20 cellular contexts compared by ENCODE assay signal in the genomic region with DNA sequence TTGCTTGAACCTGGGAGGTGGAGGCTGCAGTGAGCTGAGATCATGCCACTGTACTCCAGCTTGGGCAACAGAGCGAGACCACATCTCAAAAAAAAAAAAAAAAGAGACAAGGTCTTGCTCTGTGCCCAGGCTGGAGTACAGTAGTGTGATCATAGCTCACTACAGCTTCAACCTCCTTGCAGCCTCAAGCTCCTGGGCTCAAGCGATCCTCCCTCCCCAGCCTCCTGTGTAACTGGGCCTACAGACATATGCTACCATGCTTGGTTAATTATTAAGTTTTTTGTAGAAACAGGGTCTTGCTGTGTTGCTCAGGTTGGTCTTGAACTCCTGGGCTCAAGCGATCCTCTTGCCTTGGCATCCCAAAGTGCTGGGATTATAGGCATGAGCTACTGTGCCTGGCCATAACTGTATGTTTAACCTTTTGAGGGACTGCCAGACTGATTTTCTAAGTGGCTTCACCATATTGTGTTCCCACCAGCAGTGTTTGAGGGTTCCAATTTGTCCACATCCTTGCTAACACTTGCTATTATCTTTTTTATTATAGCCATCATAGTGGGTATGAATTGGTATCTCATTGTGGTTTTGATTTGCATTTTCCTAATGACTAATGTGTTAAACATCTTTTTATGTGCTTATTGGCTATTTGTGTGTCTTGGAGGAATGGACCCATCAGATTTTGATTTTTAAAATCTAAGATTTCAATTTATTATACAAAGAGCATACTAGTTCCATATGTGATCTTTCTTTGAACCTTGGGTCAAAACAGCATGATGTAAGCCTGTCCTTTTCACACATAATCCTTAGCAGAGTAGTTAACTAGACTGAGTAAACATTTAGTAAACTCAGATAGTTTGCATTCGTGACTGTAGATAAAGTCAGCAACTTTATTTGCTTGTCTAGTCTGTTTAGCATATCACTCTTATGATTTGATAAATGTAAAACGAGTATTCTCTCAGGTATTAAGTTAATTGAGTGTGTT. TPM values are rescaled to one million over a fixed set of nuclear protein-coding genes. Genes with fewer than 3 reads are reported as not detected.
DNase-seq lines count a peak whose midpoint lies in the region; ATAC-seq and TF ChIP-seq lines count a peak whose summit lies in the region.
"Had no signal": no experiment of that assay in that cellular context is flagged by ENCODE, and none has a peak within 500 bp of the region (broad histone marks: within the 10 kb centered on the region; RNA-seq: fewer than 3 reads in every experiment).

No MANE protein-coding gene starts in this region.

- peak; percentile 33 for DNase-seq in GM23248
- peak in 1 of 2 experiments; percentile 57 for DNase-seq in PC-9
- peak; percentile 36 to 76 for DNase-seq in foreskin fibroblast
- DNase-seq in mucosa of descending colon: no peak
- DNase-seq in Kasumi-1 (lab: John Stamatoyannopoulos, UW): no peak
- no peak for DNase-seq in islet precursor cell
- DNase-seq: ACHN; activated effector memory CD4-positive, alpha-beta T cell treated with Interleukin-2 at 50 U/mL for 16 hours; cortex of kidney; GF-D8; left cardiac atrium; NCI-H187 treated with DMSO at 0.1 percent for 48 hours; NCI-H524; Peyer's patch; spleen; stimulated activated naive CD8-positive, alpha-beta T cell treated with anti-CD3 and anti-CD28 coated beads, Interleukin-15, Interleukin-2, amounts not matched to agents 100 U/mL and 50 U/mL, for 24 hours had no signal

- ATAC-seq in mucosa of descending colon (no peak), HG03565 (IDR thresholded peaks at IDR 0.05; ENCODE audit: unreplicated experiment) (no peak)
- ATAC-seq: left cardiac atrium; stimulated activated naive CD8-positive, alpha-beta T cell treated with anti-CD3 and anti-CD28 coated beads, Interleukin-15, Interleukin-2, amounts not matched to agents 100 U/mL and 50 U/mL, for 24 hours had no signal

- H3K9me2 ChIP-seq in GM23248 (ENCODE audit: insufficient read depth) (no peaks in the 10 kb centered on the region), PC-9 (ENCODE audit: insufficient read depth) (no peaks in the 10 kb centered on the region)

- WGBS in GM23248 (ENCODE audit: low coverage in 1 of 2, low lambda C conversion rate in 2 of 2, missing lambda C conversion rate in 2 of 2), 2 experiments: 74 to 75% methylated on average over 5 of the region's 5 CpGs

- TF ChIP-seq CTCF in 22Rv1 (IDR thresholded peaks at IDR 0.05) (no peak), PC-9 (conservative IDR thresholded peaks at IDR 0.05) (no peak), foreskin fibroblast (IDR thresholded peaks at IDR 0.05; ENCODE audit: low read depth, low read length) (no peak), mucosa of descending colon (IDR thresholded peaks at IDR 0.05) (no peak)

- in situ Hi-C loops in GM23248 (cut with MboI): no loop called here

- H3K4me2 ChIP-seq in GM23248 (ENCODE audit: unreplicated experiment): no peak overlapping the region
- H3K4me2 ChIP-seq in PC-9: no peak overlapping the region

- H3K4me1 ChIP-seq in GM23248 (ENCODE audit: insufficient read depth) (peaks cover 7% of the 10 kb centered on the region), PC-9 (replicated peaks; ENCODE audit: insufficient read depth) (peaks cover 29% of the 10 kb centered on the region), mucosa of descending colon (ENCODE audit: low read depth) (no peaks in the 10 kb centered on the region)
- H3K4me1 ChIP-seq: ascending aorta, parathyroid adenoma, Peyer's patch had no signal

- H3F3A ChIP-seq in GM23248 (ENCODE audit: insufficient read depth) (peaks cover 27% of the 10 kb centered on the region; the same call in 1 of the 2 replicates), PC-9 (ENCODE audit: insufficient read depth, low read depth) (peaks cover 93% of the 10 kb centered on the region)

- H3K9ac ChIP-seq in GM23248: no peak overlapping the region
- H3K9ac ChIP-seq: parathyroid adenoma had no signal

- H3K4me3 ChIP-seq in GM23248 (no peak overlapping the region), PC-9 (no peak overlapping the region), foreskin fibroblast (ENCODE audit: low read depth in 1 of 2, low read length in 2 of 2) (no peak overlapping the region), mucosa of descending colon (no peak overlapping the region)
- H3K4me3 ChIP-seq: ascending aorta, Peyer's patch, spleen had no signal

- H4K20me1 ChIP-seq in GM23248 (ENCODE audit: insufficient read depth): no peaks in the 10 kb centered on the region
- H4K20me1 ChIP-seq in PC-9 (ENCODE audit: insufficient read depth): peaks cover 8% of the 10 kb centered on the region; the same call in 1 of the 2 replicates

- peaks cover 18% of the 10 kb centered on the region for H3K79me2 ChIP-seq in GM23248 (ENCODE audit: insufficient read depth)
- 0 out of 2 replicates have a peak, but pooled peaks cover 16% of the 10 kb centered on the region for H3K79me2 ChIP-seq in PC-9 (ENCODE audit: low read depth)
- H3K79me2 ChIP-seq: parathyroid adenoma had no signal

- POLR2A ChIA-PET in PC-9 (lab: Charles Lee; ENCODE audit: unreplicated experiment): interaction anchor here (0.6 kb wide), 1 partner anchor 897 kb away, joined by 5 read pairs; no protein-coding TSS in a partner anchor

- intact Hi-C loops in PC-9 (cut with micrococcal nuclease; ENCODE audit: unreplicated experiment): loop anchor here (5.0 to 10.0 kb wide), 3 partner anchors 109 to 667 kb away; no protein-coding TSS in a partner anchor
- intact Hi-C loops in mucosa of descending colon (cut with DNase I, micrococcal nuclease): loop anchor here in 1 of 2 donors (10.0 kb wide), 1 partner anchor 387 kb away; no protein-coding TSS in a partner anchor

- no peaks in the 10 kb centered on the region for H3K27me3 ChIP-seq in GM23248 (replicated peaks; ENCODE audit: insufficient read depth)
- H3K27me3 ChIP-seq in PC-9 (ENCODE audit: insufficient read depth, low read depth): no peaks in the 10 kb centered on the region
- H3K27me3 ChIP-seq: ascending aorta, Peyer's patch, spleen had no signal

- H3K27ac ChIP-seq in 22Rv1 (peak overlapping the region; percentile 34), GM23248 (no peak overlapping the region), PC-9 (peak overlapping the region; percentile 71)
- H3K27ac ChIP-seq: ascending aorta, parathyroid adenoma, Peyer's patch, spleen had no signal

- no TSS peak for BruUV-seq in PC-9 (replicated peaks; lab: Mats Ljungman, UMichigan)

- CTCF ChIA-PET in PC-9 (lab: Charles Lee): no interaction called here

- H2AFZ ChIP-seq in GM23248: no peak overlapping the region
- no peak overlapping the region for H2AFZ ChIP-seq in PC-9
- H2AFZ ChIP-seq: parathyroid adenoma had no signal

- H3K36me3 ChIP-seq in GM23248 (ENCODE audit: low read depth) (peaks cover 35% of the 10 kb centered on the region), PC-9 (ENCODE audit: low read depth) (peaks cover 55% of the 10 kb centered on the region), mucosa of descending colon (ENCODE audit: low read depth) (peaks cover 9% of the 10 kb centered on the region)

- H3K9me3 ChIP-seq in GM23248 (ENCODE audit: low read depth): no peaks in the 10 kb centered on the region
- H3K9me3 ChIP-seq in PC-9 (ENCODE audit: insufficient read depth, low read depth): no peaks in the 10 kb centered on the region
- no peaks in the 10 kb centered on the region for H3K9me3 ChIP-seq in mucosa of descending colon
- H3K9me3 ChIP-seq: ascending aorta, Peyer's patch, spleen had no signal

RNA-seq across cellular contexts. Expression of a gene that starts 38.1 kb away (rescaled TPM):
- total RNA-seq in GM23248 (2014; rRNA removed; shearing (Covaris generic)): 421 and 423 TPM in 2 replicates
- 54.5 and 59.5 TPM in 2 replicates for polyA plus RNA-seq in GM23248 (2016; fragmentation: Nextera tagmentation; extraction: Ambion mirVana)
- total RNA-seq in PC-9 (2021): 305 and 306 TPM in 2 replicates
- 100 to 1,000 TPM; 162 to 269 (median 217) TPM for total RNA-seq in mucosa of descending colon

Comparison
In these comparisons a context has a peak if more than half of its experiments do, and no peak if none do; other contexts are left out.
1. DNase-seq: peak in GM23248 (single experiment) and foreskin fibroblast (2 of 2); none in mucosa of descending colon (0 of 3), Kasumi-1 (0 of 2) and islet precursor cell (single experiment).